ENCODE assay signal across 21 cellular contexts in the genomic region with DNA sequence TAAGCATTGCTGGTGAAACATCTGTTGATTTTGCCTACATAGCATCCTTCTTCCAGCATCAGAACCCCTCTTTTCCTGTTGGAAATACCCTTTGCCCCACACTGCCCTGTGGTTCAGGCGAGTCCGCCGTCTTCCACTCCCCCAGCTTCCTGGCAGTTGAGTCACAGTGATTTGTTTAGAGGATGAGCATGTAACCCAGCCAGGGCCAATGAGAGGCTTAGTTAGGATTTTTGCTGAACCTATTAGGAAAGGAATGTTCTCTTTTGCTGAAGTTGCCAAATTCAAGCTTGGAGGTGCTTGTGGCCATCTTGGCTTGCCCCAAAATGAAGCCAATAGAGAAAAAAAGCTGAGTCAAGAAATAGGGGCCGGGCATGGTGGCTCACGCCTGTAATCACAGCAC. TPM values are rescaled to one million over a fixed set of nuclear protein-coding genes. Genes with fewer than 3 reads are reported as not detected.
A peak's percentile ranks its signal among the peaks of the same experiment; 100 is the strongest.
DNase-seq lines count a peak whose midpoint lies in the region; ATAC-seq and TF ChIP-seq lines count a peak whose summit lies in the region.
"Had no signal": no experiment of that assay in that cellular context is flagged by ENCODE, and none has a peak within 500 bp of the region (broad histone marks: within the 10 kb centered on the region; RNA-seq: fewer than 3 reads in every experiment).

No MANE protein-coding gene starts in this region.

- H3K4me1 Mint-ChIP-seq in HFFc6 (ENCODE audit: low read depth), result peaks cover 7% of the 10 kb centered on the region

- peaks cover 17% of the 10 kb centered on the region for H3K27me3 Mint-ChIP-seq in HFFc6 (ENCODE audit: insufficient read depth)

- H3K27ac Mint-ChIP-seq in HFFc6, result no peak overlapping the region
- H3K27ac Mint-ChIP-seq: activated naive CD4-positive, alpha-beta T cell treated with anti-CD3 and anti-CD28 coated beads for 36 hours; CD4-positive, alpha-beta T cell; mesothelial cell of epicardium; naive thymus-derived CD8-positive, alpha-beta T cell had no signal

- peak; percentile 40 for DNase-seq in Daoy (ENCODE audit: low read depth)
- peak; percentile 21 for DNase-seq in HFFc6
- peak; percentile 61 for DNase-seq in amniotic epithelial cell (ENCODE audit: low read depth)
- DNase-seq in hepatic stellate cell (ENCODE audit: low spot score), result peak; percentile 35
- DNase-seq in NCI-H1048 (lab: John Stamatoyannopoulos, UW), result no peak
- DNase-seq in occipital lobe (lab: John Stamatoyannopoulos, UW), result no peak
- DNase-seq in medulla oblongata (ENCODE audit: extremely low spot score), result no peak
- DNase-seq: activated naive CD4-positive, alpha-beta T cell treated with anti-CD3 and anti-CD28 coated beads for 36 hours; activated T-cell treated with anti-CD3 and anti-CD28 coated beads, Interleukin-2, amount 50 U/mL, for 4 hours; CD4-positive, alpha-beta T cell; heart left ventricle; naive thymus-derived CD8-positive, alpha-beta T cell; NCI-H1417 treated with DMSO at 0.1 percent for 48 hours; Right ventricle myocardium superior; sigmoid colon; stimulated activated CD4-positive, alpha-beta T cell treated with anti-CD3 and anti-CD28 coated beads, Interleukin-15, amount 100 ng/mL, for 24 hours; transverse colon had no signal

- H3K36me3 Mint-ChIP-seq in HFFc6 (ENCODE audit: low read depth), result no peaks in the 10 kb centered on the region
- H3K36me3 Mint-ChIP-seq: mesothelial cell of epicardium; naive thymus-derived CD8-positive, alpha-beta T cell had no signal

- no peak overlapping the region for H3K4me3 Mint-ChIP-seq in HFFc6
- H3K4me3 Mint-ChIP-seq: activated naive CD4-positive, alpha-beta T cell treated with anti-CD3 and anti-CD28 coated beads for 36 hours; activated T-cell treated with anti-CD3 and anti-CD28 coated beads, Interleukin-2, amount 50 U/mL, for 4 hours; CD4-positive, alpha-beta T cell; mesothelial cell of epicardium; naive thymus-derived CD8-positive, alpha-beta T cell had no signal

- no peak for TF ChIP-seq CTCF in HFFc6 (IDR thresholded peaks at IDR 0.05)

- H3K9me3 Mint-ChIP-seq in HFFc6, result no peaks in the 10 kb centered on the region; the same call in 1 of the 2 replicates
- H3K9me3 Mint-ChIP-seq: activated naive CD4-positive, alpha-beta T cell treated with anti-CD3 and anti-CD28 coated beads for 36 hours; activated T-cell treated with anti-CD3 and anti-CD28 coated beads, Interleukin-2, amount 50 U/mL, for 4 hours; CD4-positive, alpha-beta T cell; mesothelial cell of epicardium; naive thymus-derived CD8-positive, alpha-beta T cell had no signal

- no peak for ATAC-seq in GM18868 (IDR thresholded peaks at IDR 0.05; ENCODE audit: unreplicated experiment)
- ATAC-seq: activated CD4-positive, CD25-positive, alpha-beta regulatory T cell treated with anti-CD3 and anti-CD28 coated beads, Interleukin-2, amount 50 U/mL, for 24 hours; heart left ventricle; left lobe of liver; naive thymus-derived CD8-positive, alpha-beta T cell had no signal

RNA-seq across cellular contexts. Expression of gene MEX3B, which starts 19.0 kb away (rescaled TPM):
- 6.1 and 7.7 TPM in 2 replicates for total RNA-seq in Daoy (2014; rRNA removed; shearing (Covaris generic))
- total RNA-seq in HFFc6 (2021; fragmentation: NEBNext Ultra II Directional; extraction: Animal tissue kit (Norgen Biotek cat#: 25700)), result 1 to 10 TPM; 4.0 to 5.4 (median 4.9) TPM
- 96.4 TPM for total RNA-seq in occipital lobe

Comparison
In these comparisons a context has a peak if more than half of its experiments do, and no peak if none do; other contexts are left out.
1. DNase-seq: peak in Daoy (single experiment), HFFc6 (single experiment), amniotic epithelial cell (single experiment) and hepatic stellate cell (single experiment); none in NCI-H1048 (single experiment), occipital lobe (single experiment) and medulla oblongata (single experiment).
2. RNA of gene MEX3B, which starts 19.0 kb away (total RNA-seq): 96.4 TPM in occipital lobe (single experiment); 6.1 to 7.7 TPM in Daoy and 4.0 to 5.4 TPM in HFFc6; every median in the first group is over 10 times any median in the second.